Comparison of ENCODE assay signal across 1 cellular context in the genomic region with DNA sequence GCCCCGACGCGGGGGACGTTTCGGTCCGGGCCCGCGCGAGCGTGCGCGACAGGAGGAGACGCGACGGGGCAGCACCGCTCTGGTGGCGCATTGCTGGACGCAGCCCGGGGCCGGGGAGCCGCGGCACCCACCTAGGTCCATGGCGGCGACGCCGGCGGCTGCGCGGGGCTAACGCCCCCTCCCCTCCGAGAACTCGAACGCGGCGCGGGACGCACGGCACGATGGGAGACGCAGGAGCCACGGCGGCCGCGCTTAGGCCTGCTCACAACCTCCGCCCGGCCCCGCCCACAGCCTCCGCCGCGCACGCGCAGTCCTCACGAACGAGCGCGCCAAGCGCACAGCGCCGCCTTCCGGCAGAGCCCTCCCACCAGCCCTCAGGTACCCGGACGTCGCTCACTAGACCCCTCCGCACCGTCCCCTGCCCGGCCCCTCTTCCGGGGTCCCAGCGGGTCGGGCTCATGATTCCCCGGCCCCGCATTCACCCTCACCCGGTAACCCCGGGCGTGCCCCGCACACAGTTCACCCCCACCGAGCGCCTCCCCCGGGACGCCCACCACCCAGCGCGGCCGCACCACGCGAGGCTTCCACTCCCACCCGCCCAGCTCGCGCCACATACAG.
TF ChIP-seq lines count a peak whose summit lies in the region.

A gene (minus strand): TSS at position 263 of the 618 bp plus-strand sequence. CDS start 122 bp downstream, at position 141.

TF ChIP-seq in K562, 482 proteins besides CTCF, POLR2A, EP300 and RAD21 (continued from another document and continues in another):
- TF ChIP-seq, protein P1, sequence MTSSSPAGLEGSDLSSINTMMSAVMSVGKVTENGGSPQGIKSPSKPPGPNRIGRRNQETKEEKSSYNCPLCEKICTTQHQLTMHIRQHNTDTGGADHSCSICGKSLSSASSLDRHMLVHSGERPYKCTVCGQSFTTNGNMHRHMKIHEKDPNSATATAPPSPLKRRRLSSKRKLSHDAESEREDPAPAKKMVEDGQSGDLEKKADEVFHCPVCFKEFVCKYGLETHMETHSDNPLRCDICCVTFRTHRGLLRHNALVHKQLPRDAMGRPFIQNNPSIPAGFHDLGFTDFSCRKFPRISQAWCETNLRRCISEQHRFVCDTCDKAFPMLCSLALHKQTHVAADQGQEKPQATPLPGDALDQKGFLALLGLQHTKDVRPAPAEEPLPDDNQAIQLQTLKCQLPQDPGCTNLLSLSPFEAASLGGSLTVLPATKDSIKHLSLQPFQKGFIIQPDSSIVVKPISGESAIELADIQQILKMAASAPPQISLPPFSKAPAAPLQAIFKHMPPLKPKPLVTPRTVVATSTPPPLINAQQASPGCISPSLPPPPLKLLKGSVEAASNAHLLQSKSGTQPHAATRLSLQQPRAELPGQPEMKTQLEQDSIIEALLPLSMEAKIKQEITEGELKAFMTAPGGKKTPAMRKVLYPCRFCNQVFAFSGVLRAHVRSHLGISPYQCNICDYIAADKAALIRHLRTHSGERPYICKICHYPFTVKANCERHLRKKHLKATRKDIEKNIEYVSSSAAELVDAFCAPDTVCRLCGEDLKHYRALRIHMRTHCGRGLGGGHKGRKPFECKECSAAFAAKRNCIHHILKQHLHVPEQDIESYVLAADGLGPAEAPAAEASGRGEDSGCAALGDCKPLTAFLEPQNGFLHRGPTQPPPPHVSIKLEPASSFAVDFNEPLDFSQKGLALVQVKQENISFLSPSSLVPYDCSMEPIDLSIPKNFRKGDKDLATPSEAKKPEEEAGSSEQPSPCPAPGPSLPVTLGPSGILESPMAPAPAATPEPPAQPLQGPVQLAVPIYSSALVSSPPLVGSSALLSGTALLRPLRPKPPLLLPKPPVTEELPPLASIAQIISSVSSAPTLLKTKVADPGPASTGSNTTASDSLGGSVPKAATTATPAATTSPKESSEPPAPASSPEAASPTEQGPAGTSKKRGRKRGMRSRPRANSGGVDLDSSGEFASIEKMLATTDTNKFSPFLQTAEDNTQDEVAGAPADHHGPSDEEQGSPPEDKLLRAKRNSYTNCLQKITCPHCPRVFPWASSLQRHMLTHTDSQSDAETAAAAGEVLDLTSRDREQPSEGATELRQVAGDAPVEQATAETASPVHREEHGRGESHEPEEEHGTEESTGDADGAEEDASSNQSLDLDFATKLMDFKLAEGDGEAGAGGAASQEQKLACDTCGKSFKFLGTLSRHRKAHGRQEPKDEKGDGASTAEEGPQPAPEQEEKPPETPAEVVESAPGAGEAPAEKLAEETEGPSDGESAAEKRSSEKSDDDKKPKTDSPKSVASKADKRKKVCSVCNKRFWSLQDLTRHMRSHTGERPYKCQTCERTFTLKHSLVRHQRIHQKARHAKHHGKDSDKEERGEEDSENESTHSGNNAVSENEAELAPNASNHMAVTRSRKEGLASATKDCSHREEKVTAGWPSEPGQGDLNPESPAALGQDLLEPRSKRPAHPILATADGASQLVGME (CRISPR knock-in tag; IDR thresholded peaks at IDR 0.05): no peak
- TF ChIP-seq RBM25 (IDR thresholded peaks at IDR 0.05; ENCODE audit: low read depth, low read length, severe bottlenecking): peak; percentile 19
- no peak for TF ChIP-seq ZNF146 (CRISPR knock-in tag; IDR thresholded peaks at IDR 0.05; ENCODE audit: unreplicated experiment)
- no peak for TF ChIP-seq MECOM (CRISPR knock-in tag; IDR thresholded peaks at IDR 0.05)
- no peak for TF ChIP-seq NR1H2 (CRISPR knock-in tag; IDR thresholded peaks at IDR 0.05)
- TF ChIP-seq ZNF76 (CRISPR knock-in tag; IDR thresholded peaks at IDR 0.05; ENCODE audit: borderline replicate concordance): no peak
- TF ChIP-seq SREBF1 (IDR thresholded peaks at IDR 0.05; ENCODE audit: borderline replicate concordance, low read depth, low read length): no peak
- TF ChIP-seq, protein P2, sequence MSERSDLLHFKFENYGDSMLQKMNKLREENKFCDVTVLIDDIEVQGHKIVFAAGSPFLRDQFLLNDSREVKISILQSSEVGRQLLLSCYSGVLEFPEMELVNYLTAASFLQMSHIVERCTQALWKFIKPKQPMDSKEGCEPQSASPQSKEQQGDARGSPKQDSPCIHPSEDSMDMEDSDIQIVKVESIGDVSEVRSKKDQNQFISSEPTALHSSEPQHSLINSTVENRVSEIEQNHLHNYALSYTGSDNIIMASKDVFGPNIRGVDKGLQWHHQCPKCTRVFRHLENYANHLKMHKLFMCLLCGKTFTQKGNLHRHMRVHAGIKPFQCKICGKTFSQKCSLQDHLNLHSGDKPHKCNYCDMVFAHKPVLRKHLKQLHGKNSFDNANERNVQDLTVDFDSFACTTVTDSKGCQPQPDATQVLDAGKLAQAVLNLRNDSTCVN (CRISPR knock-in tag; IDR thresholded peaks at IDR 0.05): 0 out of 2 replicates have a peak, but pooled peaks have one; percentile 37
- TF ChIP-seq, protein P3, sequence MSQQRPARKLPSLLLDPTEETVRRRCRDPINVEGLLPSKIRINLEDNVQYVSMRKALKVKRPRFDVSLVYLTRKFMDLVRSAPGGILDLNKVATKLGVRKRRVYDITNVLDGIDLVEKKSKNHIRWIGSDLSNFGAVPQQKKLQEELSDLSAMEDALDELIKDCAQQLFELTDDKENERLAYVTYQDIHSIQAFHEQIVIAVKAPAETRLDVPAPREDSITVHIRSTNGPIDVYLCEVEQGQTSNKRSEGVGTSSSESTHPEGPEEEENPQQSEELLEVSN (IDR thresholded peaks at IDR 0.05; ENCODE audit: borderline replicate concordance in 1 of 2, extremely low read depth in 1 of 2, insufficient read depth in 1 of 2, insufficient read length in 1 of 2, low read depth in 1 of 2, low read length in 1 of 2, poor library complexity in 1 of 2, severe bottlenecking in 1 of 2): peak in 1 of 2 experiments; percentile 91
- peak; percentile 58; the same call in 1 of the 2 replicates for TF ChIP-seq POLR2H (tag; IDR thresholded peaks at IDR 0.05; ENCODE audit: low read depth)
- TF ChIP-seq, protein P4, sequence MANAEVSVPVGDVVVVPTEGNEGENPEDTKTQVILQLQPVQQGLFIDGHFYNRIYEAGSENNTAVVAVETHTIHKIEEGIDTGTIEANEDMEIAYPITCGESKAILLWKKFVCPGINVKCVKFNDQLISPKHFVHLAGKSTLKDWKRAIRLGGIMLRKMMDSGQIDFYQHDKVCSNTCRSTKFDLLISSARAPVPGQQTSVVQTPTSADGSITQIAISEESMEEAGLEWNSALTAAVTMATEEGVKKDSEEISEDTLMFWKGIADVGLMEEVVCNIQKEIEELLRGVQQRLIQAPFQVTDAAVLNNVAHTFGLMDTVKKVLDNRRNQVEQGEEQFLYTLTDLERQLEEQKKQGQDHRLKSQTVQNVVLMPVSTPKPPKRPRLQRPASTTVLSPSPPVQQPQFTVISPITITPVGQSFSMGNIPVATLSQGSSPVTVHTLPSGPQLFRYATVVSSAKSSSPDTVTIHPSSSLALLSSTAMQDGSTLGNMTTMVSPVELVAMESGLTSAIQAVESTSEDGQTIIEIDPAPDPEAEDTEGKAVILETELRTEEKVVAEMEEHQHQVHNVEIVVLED (CRISPR knock-in tag; IDR thresholded peaks at IDR 0.05): peak; percentile 83
- TF ChIP-seq, protein P5, sequence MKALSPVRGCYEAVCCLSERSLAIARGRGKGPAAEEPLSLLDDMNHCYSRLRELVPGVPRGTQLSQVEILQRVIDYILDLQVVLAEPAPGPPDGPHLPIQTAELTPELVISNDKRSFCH (CRISPR knock-in tag; IDR thresholded peaks at IDR 0.05): no peak
- TF ChIP-seq, protein P5 (tag; IDR thresholded peaks at IDR 0.05): no peak
- no peak for TF ChIP-seq FOSL1 (tag; conservative IDR thresholded peaks at IDR 0.05)
- 0 out of 2 replicates have a peak, but pooled peaks have one; percentile 18 for TF ChIP-seq ZC3H4 (CRISPR knock-in tag; IDR thresholded peaks at IDR 0.05; ENCODE audit: borderline replicate concordance)
- TF ChIP-seq ZNF140 (CRISPR knock-in tag; IDR thresholded peaks at IDR 0.05): no peak
- TF ChIP-seq, protein P6, sequence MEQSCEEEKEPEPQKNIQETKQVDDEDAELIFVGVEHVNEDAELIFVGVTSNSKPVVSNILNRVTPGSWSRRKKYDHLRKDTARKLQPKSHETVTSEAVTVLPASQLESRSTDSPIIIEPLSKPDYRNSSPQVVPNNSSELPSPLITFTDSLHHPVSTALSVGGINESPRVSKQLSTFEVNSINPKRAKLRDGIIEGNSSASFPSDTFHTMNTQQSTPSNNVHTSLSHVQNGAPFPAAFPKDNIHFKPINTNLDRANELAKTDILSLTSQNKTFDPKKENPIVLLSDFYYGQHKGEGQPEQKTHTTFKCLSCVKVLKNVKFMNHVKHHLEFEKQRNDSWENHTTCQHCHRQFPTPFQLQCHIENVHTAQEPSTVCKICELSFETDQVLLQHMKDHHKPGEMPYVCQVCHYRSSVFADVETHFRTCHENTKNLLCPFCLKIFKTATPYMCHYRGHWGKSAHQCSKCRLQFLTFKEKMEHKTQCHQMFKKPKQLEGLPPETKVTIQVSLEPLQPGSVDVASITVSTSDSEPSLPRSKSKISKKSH (CRISPR knock-in tag; IDR thresholded peaks at IDR 0.05): no peak
- TF ChIP-seq NCOA4 (IDR thresholded peaks at IDR 0.05; ENCODE audit: partially characterized antibody): no peak
- no peak for TF ChIP-seq MAFF (IDR thresholded peaks at IDR 0.05; ENCODE audit: low read length)
- 0 out of 2 replicates have a peak, but pooled peaks have one; percentile 20 for TF ChIP-seq SMC3 (conservative IDR thresholded peaks at IDR 0.05; ENCODE audit: insufficient read depth, low read depth, low read length)
- no peak for TF ChIP-seq KAT8 (IDR thresholded peaks at IDR 0.05; ENCODE audit: low read depth)
- no peak for TF ChIP-seq HSF4 (CRISPR knock-in tag; IDR thresholded peaks at IDR 0.05; ENCODE audit: borderline replicate concordance)
- TF ChIP-seq EP400 (IDR thresholded peaks at IDR 0.05): peak; percentile 59
- no peak for TF ChIP-seq LEF1 (IDR thresholded peaks at IDR 0.05)
- TF ChIP-seq, protein P7, sequence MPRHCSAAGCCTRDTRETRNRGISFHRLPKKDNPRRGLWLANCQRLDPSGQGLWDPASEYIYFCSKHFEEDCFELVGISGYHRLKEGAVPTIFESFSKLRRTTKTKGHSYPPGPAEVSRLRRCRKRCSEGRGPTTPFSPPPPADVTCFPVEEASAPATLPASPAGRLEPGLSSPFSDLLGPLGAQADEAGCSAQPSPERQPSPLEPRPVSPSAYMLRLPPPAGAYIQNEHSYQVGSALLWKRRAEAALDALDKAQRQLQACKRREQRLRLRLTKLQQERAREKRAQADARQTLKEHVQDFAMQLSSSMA (CRISPR knock-in tag; IDR thresholded peaks at IDR 0.05): no peak
- no peak for TF ChIP-seq PTRF (tag; IDR thresholded peaks at IDR 0.05)
- TF ChIP-seq ARNT (IDR thresholded peaks at IDR 0.05): no peak
- no peak; the same call in 1 of the 2 replicates for TF ChIP-seq ZNF282 (CRISPR knock-in tag; IDR thresholded peaks at IDR 0.05)
- TF ChIP-seq HNRNPK (IDR thresholded peaks at IDR 0.05; ENCODE audit: low read depth, low read length, poor library complexity, severe bottlenecking): no peak
- no peak for TF ChIP-seq FOXJ3 (CRISPR knock-in tag; IDR thresholded peaks at IDR 0.05)
- peak; percentile 10; the same call in 1 of the 2 replicates for TF ChIP-seq ESRRA (IDR thresholded peaks at IDR 0.05; ENCODE audit: borderline replicate concordance, low read depth)
- TF ChIP-seq TRIM24 (IDR thresholded peaks at IDR 0.05): no peak
- TF ChIP-seq, protein P8, sequence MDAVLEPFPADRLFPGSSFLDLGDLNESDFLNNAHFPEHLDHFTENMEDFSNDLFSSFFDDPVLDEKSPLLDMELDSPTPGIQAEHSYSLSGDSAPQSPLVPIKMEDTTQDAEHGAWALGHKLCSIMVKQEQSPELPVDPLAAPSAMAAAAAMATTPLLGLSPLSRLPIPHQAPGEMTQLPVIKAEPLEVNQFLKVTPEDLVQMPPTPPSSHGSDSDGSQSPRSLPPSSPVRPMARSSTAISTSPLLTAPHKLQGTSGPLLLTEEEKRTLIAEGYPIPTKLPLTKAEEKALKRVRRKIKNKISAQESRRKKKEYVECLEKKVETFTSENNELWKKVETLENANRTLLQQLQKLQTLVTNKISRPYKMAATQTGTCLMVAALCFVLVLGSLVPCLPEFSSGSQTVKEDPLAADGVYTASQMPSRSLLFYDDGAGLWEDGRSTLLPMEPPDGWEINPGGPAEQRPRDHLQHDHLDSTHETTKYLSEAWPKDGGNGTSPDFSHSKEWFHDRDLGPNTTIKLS (IDR thresholded peaks at IDR 0.05; ENCODE audit: borderline replicate concordance, low read depth): no peak
- no peak for TF ChIP-seq SNRNP70 (optimal IDR thresholded peaks at IDR 0.05; ENCODE audit: low read depth, low read length)
- TF ChIP-seq PHF8 (IDR thresholded peaks at IDR 0.05; ENCODE audit: borderline replicate concordance, low read length): peak; percentile 84; the same call in 1 of the 2 replicates
- TF ChIP-seq, protein P9, sequence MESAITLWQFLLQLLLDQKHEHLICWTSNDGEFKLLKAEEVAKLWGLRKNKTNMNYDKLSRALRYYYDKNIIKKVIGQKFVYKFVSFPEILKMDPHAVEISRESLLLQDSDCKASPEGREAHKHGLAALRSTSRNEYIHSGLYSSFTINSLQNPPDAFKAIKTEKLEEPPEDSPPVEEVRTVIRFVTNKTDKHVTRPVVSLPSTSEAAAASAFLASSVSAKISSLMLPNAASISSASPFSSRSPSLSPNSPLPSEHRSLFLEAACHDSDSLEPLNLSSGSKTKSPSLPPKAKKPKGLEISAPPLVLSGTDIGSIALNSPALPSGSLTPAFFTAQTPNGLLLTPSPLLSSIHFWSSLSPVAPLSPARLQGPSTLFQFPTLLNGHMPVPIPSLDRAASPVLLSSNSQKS (CRISPR knock-in tag; IDR thresholded peaks at IDR 0.05): no peak
- TF ChIP-seq, protein P10, sequence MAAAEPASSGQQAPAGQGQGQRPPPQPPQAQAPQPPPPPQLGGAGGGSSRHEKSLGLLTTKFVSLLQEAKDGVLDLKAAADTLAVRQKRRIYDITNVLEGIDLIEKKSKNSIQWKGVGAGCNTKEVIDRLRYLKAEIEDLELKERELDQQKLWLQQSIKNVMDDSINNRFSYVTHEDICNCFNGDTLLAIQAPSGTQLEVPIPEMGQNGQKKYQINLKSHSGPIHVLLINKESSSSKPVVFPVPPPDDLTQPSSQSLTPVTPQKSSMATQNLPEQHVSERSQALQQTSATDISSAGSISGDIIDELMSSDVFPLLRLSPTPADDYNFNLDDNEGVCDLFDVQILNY (CRISPR knock-in tag; IDR thresholded peaks at IDR 0.05): peak; percentile 42; the same call in 1 of the 2 replicates
- TF ChIP-seq TCF7L2 (IDR thresholded peaks at IDR 0.05; ENCODE audit: low read depth, low read length): no peak
- 0 out of 2 replicates have a peak, but pooled peaks have one; percentile 19 for TF ChIP-seq CREB1 (IDR thresholded peaks at IDR 0.05)
- TF ChIP-seq CREB1 (CRISPR knock-in tag; IDR thresholded peaks at IDR 0.05): no peak; the same call in 1 of the 2 replicates
- no peak for TF ChIP-seq MIER1 (IDR thresholded peaks at IDR 0.05; ENCODE audit: low read depth)
- TF ChIP-seq SRSF3 (IDR thresholded peaks at IDR 0.05; ENCODE audit: insufficient read depth, low read length): no peak
- no peak for TF ChIP-seq HOXB6 (CRISPR knock-in tag; IDR thresholded peaks at IDR 0.05; ENCODE audit: borderline replicate concordance)
- TF ChIP-seq KLF6 (CRISPR knock-in tag; IDR thresholded peaks at IDR 0.05; ENCODE audit: borderline replicate concordance): no peak
- TF ChIP-seq PHB (CRISPR knock-in tag; IDR thresholded peaks at IDR 0.05): 0 out of 2 replicates have a peak, but pooled peaks have one; percentile 26
- no peak for TF ChIP-seq PPARD (CRISPR knock-in tag; IDR thresholded peaks at IDR 0.05)
- no peak for TF ChIP-seq SAFB (IDR thresholded peaks at IDR 0.05; ENCODE audit: borderline replicate concordance, low read depth, low read length)
- no peak; the same call in 1 of the 2 replicates for TF ChIP-seq SIN3B (IDR thresholded peaks at IDR 0.05; ENCODE audit: low read depth)
- no peak for TF ChIP-seq DMBX1 (CRISPR knock-in tag; IDR thresholded peaks at IDR 0.05; ENCODE audit: borderline replicate concordance)
